ENCODE assay signal across 17 cellular contexts in genomic region chr14:52998376-52999010, GRCh38. TPM values are rescaled to one million over a fixed set of nuclear protein-coding genes. Genes with fewer than 3 reads are reported as not detected.
DNase-seq lines count a peak whose midpoint lies in the region; ATAC-seq and TF ChIP-seq lines count a peak whose summit lies in the region.
"Had no signal": no experiment of that assay in that cellular context is flagged by ENCODE, and none has a peak within 500 bp of the region (broad histone marks: within the 10 kb centered on the region; RNA-seq: fewer than 3 reads in every experiment).

No MANE protein-coding gene starts in this region.

- H3K36me3 ChIP-seq in left lung = no peaks in the 10 kb centered on the region
- no peaks in the 10 kb centered on the region for H3K36me3 ChIP-seq in subcutaneous abdominal adipose tissue (ENCODE audit: control insufficient read depth in 5 of 5, insufficient read depth in 5 of 5, low read length in 5 of 5)
- H3K36me3 ChIP-seq: neutrophil had no signal

- CTCF ChIA-PET in Calu3 (lab: Charles Lee) = interaction anchor here (0.8 kb wide), 1 partner anchor 16 kb away, joined by 3 read pairs; no protein-coding TSS in a partner anchor

- H3K4me3 ChIP-seq in astrocyte of the spinal cord (ENCODE audit: low read depth, low read length) = no peak overlapping the region
- no peak overlapping the region for H3K4me3 ChIP-seq in left lung
- H3K4me3 ChIP-seq in subcutaneous abdominal adipose tissue (ENCODE audit: low read depth in 1 of 5, low read length in 5 of 5) = peak overlapping the region in 1 of 5 donors; percentile 43
- H3K4me3 ChIP-seq: lung had no signal

- H3K4me1 Mint-ChIP-seq in Calu3 (ENCODE audit: low read depth, unreplicated experiment) = peaks cover 8% of the 10 kb centered on the region
- H3K4me1 Mint-ChIP-seq: CD4-positive, CD25-positive, alpha-beta regulatory T cell had no signal

- H3K27ac ChIP-seq in left lung (peak overlapping the region in 1 of 2 donors; percentile 3), subcutaneous abdominal adipose tissue (ENCODE audit: low read depth, low read length) (peak overlapping the region; percentile 32)
- H3K27ac ChIP-seq: neutrophil had no signal

- peaks cover 12% of the 10 kb centered on the region for H3K27me3 Mint-ChIP-seq in Calu3 (ENCODE audit: unreplicated experiment)

- H3K27me3 ChIP-seq in left lung = no peaks in the 10 kb centered on the region
- no peaks in the 10 kb centered on the region for H3K27me3 ChIP-seq in subcutaneous abdominal adipose tissue (ENCODE audit: control insufficient read depth in 5 of 5, insufficient read depth in 4 of 5, low read length in 5 of 5)
- H3K27me3 ChIP-seq: neutrophil had no signal

- BruUV-seq in Calu3 (replicated peaks; lab: Mats Ljungman, UMichigan) = no TSS peak

- H3K4me3 Mint-ChIP-seq in Calu3 (ENCODE audit: low read depth, unreplicated experiment) = no peak overlapping the region
- H3K4me3 Mint-ChIP-seq: CD4-positive, CD25-positive, alpha-beta regulatory T cell; T-helper 17 cell had no signal

- ATAC-seq in left lung (peak; percentile 47), GM21381 (IDR thresholded peaks at IDR 0.05; ENCODE audit: unreplicated experiment) (no peak), GM21528 (IDR thresholded peaks at IDR 0.05; ENCODE audit: low FRiP score, unreplicated experiment) (no peak), GM21619 (IDR thresholded peaks at IDR 0.05; ENCODE audit: unreplicated experiment) (no peak)
- ATAC-seq: T-helper 17 cell had no signal

- H3K9ac ChIP-seq in subcutaneous abdominal adipose tissue (ENCODE audit: low read length in 5 of 5) = no peak overlapping the region

- intact Hi-C loops in left lung (cut with DNase I) = no loop called here
- intact Hi-C loops in Calu3 (cut with micrococcal nuclease; ENCODE audit: unreplicated experiment) = no loop called here

- no peaks in the 10 kb centered on the region for H3K9me3 ChIP-seq in left lung
- H3K9me3 ChIP-seq in subcutaneous abdominal adipose tissue (ENCODE audit: control insufficient read depth in 5 of 5, low read length in 5 of 5) = no peaks in the 10 kb centered on the region
- H3K9me3 ChIP-seq: neutrophil had no signal

- H3K36me3 Mint-ChIP-seq in Calu3 (ENCODE audit: insufficient read depth, unreplicated experiment) = no peaks in the 10 kb centered on the region

- TF ChIP-seq CTCF in astrocyte of the spinal cord (IDR thresholded peaks at IDR 0.05; ENCODE audit: low read depth, low read length) (no peak), left lung (IDR thresholded peaks at IDR 0.05) (no peak), Calu3 (IDR thresholded peaks at IDR 0.05; ENCODE audit: unreplicated experiment) (no peak)

- DNase-seq in HCEC 1CT (peak; percentile 84), astrocyte of the spinal cord (ENCODE audit: low read depth, low spot score) (peak; percentile 80), left lung (no peak), Calu3 (no peak)
- DNase-seq: activated CD4-positive, CD25-positive, alpha-beta regulatory T cell treated with anti-CD3 and anti-CD28 coated beads, Interleukin-2, amount 50 U/mL, for 72 hours; activated naive CD4-positive, alpha-beta T cell; CD4-positive, CD25-positive, alpha-beta regulatory T cell; central memory CD4-positive, alpha-beta T cell; NCI-H2107; stimulated activated CD4-positive, alpha-beta T cell treated with anti-CD3 and anti-CD28 coated beads, Interleukin-15, amount 100 ng/mL, for 24 hours; T-helper 17 cell had no signal

- H3K4me1 ChIP-seq in left lung (no peaks in the 10 kb centered on the region), subcutaneous abdominal adipose tissue (ENCODE audit: control insufficient read depth in 5 of 5, insufficient read depth in 5 of 5, low read length in 5 of 5) (peaks cover 2 to 24% (median 21%) of the 10 kb centered on the region in 5 donors)

- H3K9me3 Mint-ChIP-seq in Calu3 (ENCODE audit: low read depth, unreplicated experiment) = no peaks in the 10 kb centered on the region

- in situ Hi-C loops in astrocyte of the spinal cord (cut with HindIII; ENCODE audit: low sequenced_read_pairs) = no loop called here

- H3K27ac Mint-ChIP-seq in Calu3 (ENCODE audit: unreplicated experiment) = no peak overlapping the region
- H3K27ac Mint-ChIP-seq: CD4-positive, CD25-positive, alpha-beta regulatory T cell; T-helper 17 cell had no signal

RNA-seq across cellular contexts. Expression of gene FERMT2, which starts 47.6 kb away (rescaled TPM):
- total RNA-seq in left lung (10 to 100 TPM; 93.4 to 98.8 TPM), Calu3 (2022) (21.0 and 21.6 TPM in 2 replicates)

Comparison
In these comparisons a context has a peak if more than half of its experiments do, and no peak if none do; other contexts are left out.
1. DNase-seq: peak in HCEC 1CT (single experiment) and astrocyte of the spinal cord (single experiment); none in left lung (0 of 2) and Calu3 (single experiment).